16 cellular contexts compared by ENCODE assay signal in genomic region chr2:17543131-17543660, GRCh38. TPM values are rescaled to one million over a fixed set of nuclear protein-coding genes. Genes with fewer than 3 reads are reported as not detected.
DNase-seq lines count a peak whose midpoint lies in the region; ATAC-seq and TF ChIP-seq lines count a peak whose summit lies in the region.
"Had no signal": no experiment of that assay in that cellular context is flagged by ENCODE, and none has a peak within 500 bp of the region (broad histone marks: within the 10 kb centered on the region; RNA-seq: fewer than 3 reads in every experiment).

No MANE protein-coding gene starts in this region.

- peak overlapping the region; percentile 58 for H3K4me3 Mint-ChIP-seq in neural crest cell
- H3K4me3 Mint-ChIP-seq in natural killer cell treated with Interleukin-12 subunit alpha and Interleukin-12 subunit beta and Interleukin-15 and Interleukin-18, amount 100 ng/mL, for 72 hours, result no peak overlapping the region
- H3K4me3 Mint-ChIP-seq in activated CD4-positive, alpha-beta memory T cell treated with anti-CD3 and anti-CD28 coated beads for 36 hours, result no peak overlapping the region
- H3K4me3 Mint-ChIP-seq: CD14-positive monocyte; stimulated activated effector memory CD8-positive, alpha-beta T cell treated with anti-CD3 and anti-CD28 coated beads, Interleukin-12 subunit alpha, Interleukin-12 subunit beta, amount 100 ng/mL, for 72 hours; T-cell had no signal

- no peaks in the 10 kb centered on the region for H3K9me3 Mint-ChIP-seq in neural crest cell
- no peaks in the 10 kb centered on the region for H3K9me3 Mint-ChIP-seq in natural killer cell treated with Interleukin-12 subunit alpha and Interleukin-12 subunit beta and Interleukin-15 and Interleukin-18, amount 100 ng/mL, for 72 hours
- H3K9me3 Mint-ChIP-seq in activated CD4-positive, alpha-beta memory T cell treated with anti-CD3 and anti-CD28 coated beads for 36 hours, result no peaks in the 10 kb centered on the region

- ATAC-seq in HG03342 (IDR thresholded peaks at IDR 0.05; ENCODE audit: unreplicated experiment), result no peak
- no peak for ATAC-seq in natural killer cell treated with Interleukin-12 subunit alpha and Interleukin-12 subunit beta and Interleukin-15 and Interleukin-18, amount 100 ng/mL, for 72 hours
- ATAC-seq: K562; stimulated activated effector memory CD8-positive, alpha-beta T cell treated with anti-CD3 and anti-CD28 coated beads, Interleukin-12 subunit alpha, Interleukin-12 subunit beta, amount 100 ng/mL, for 72 hours; T-cell had no signal

- H3K4me1 Mint-ChIP-seq in neural crest cell, result peaks cover 21% of the 10 kb centered on the region
- H3K4me1 Mint-ChIP-seq in natural killer cell treated with Interleukin-12 subunit alpha and Interleukin-12 subunit beta and Interleukin-15 and Interleukin-18, amount 100 ng/mL, for 72 hours (ENCODE audit: low read depth in 2 of 2), result no peaks in the 10 kb centered on the region
- peaks cover 6% of the 10 kb centered on the region for H3K4me1 Mint-ChIP-seq in activated CD4-positive, alpha-beta memory T cell treated with anti-CD3 and anti-CD28 coated beads for 36 hours (ENCODE audit: low read depth)
- H3K4me1 Mint-ChIP-seq: stimulated activated effector memory CD8-positive, alpha-beta T cell treated with anti-CD3 and anti-CD28 coated beads, Interleukin-12 subunit alpha, Interleukin-12 subunit beta, amount 100 ng/mL, for 72 hours had no signal

- peak overlapping the region; percentile 51 for H3K9ac ChIP-seq in mammary epithelial cell (ENCODE audit: insufficient read depth, low read length)

- H3K27ac ChIP-seq in mammary epithelial cell (ENCODE audit: insufficient read depth, low read depth, low read length) (peak overlapping the region; percentile 95), iPS DF 6.9 (ENCODE audit: low read length) (peak overlapping the region; percentile 99)

- peaks cover 30% of the 10 kb centered on the region for H3K4me1 ChIP-seq in mammary epithelial cell (ENCODE audit: insufficient read depth, low read length)
- peaks cover 3% of the 10 kb centered on the region; the same call in 1 of the 2 replicates for H3K4me1 ChIP-seq in iPS DF 6.9 (ENCODE audit: control insufficient read depth, insufficient read depth, low read length)

- H3K4me2 ChIP-seq in mammary epithelial cell (ENCODE audit: insufficient read depth, low read depth, low read length), result peak overlapping the region; percentile 93

- peak overlapping the region; percentile 59 for H2AFZ ChIP-seq in mammary epithelial cell (ENCODE audit: low read depth, low read length)

- peaks cover 76% of the 10 kb centered on the region for H3K27me3 Mint-ChIP-seq in neural crest cell (ENCODE audit: low read depth)
- H3K27me3 Mint-ChIP-seq in natural killer cell treated with Interleukin-12 subunit alpha and Interleukin-12 subunit beta and Interleukin-15 and Interleukin-18, amount 100 ng/mL, for 72 hours, result peaks cover 26 to 41% of the 10 kb centered on the region in 2 donors
- H3K27me3 Mint-ChIP-seq in activated CD4-positive, alpha-beta memory T cell treated with anti-CD3 and anti-CD28 coated beads for 36 hours, result peaks cover 35% of the 10 kb centered on the region

- peaks cover 49% of the 10 kb centered on the region for H3K79me2 ChIP-seq in mammary epithelial cell (ENCODE audit: insufficient read depth, low read length)

- H4K20me1 ChIP-seq in mammary epithelial cell (ENCODE audit: insufficient read depth, low read length), result no peaks in the 10 kb centered on the region

- dilution Hi-C loops in mammary epithelial cell (cut with HindIII; ENCODE audit: low sequenced_read_pairs), result loop anchor here (5.0 kb wide), 1 partner anchor 74 kb away; no protein-coding TSS in a partner anchor

- H3K27me3 ChIP-seq in mammary epithelial cell (ENCODE audit: insufficient read depth, low read length) (no peaks in the 10 kb centered on the region), iPS DF 6.9 (ENCODE audit: control insufficient read depth, insufficient read depth, low read length) (no peaks in the 10 kb centered on the region)

- no peaks in the 10 kb centered on the region for H3K36me3 Mint-ChIP-seq in neural crest cell (ENCODE audit: low read depth)
- H3K36me3 Mint-ChIP-seq in natural killer cell treated with Interleukin-12 subunit alpha and Interleukin-12 subunit beta and Interleukin-15 and Interleukin-18, amount 100 ng/mL, for 72 hours, result peaks cover 10% of the 10 kb centered on the region
- no peaks in the 10 kb centered on the region for H3K36me3 Mint-ChIP-seq in activated CD4-positive, alpha-beta memory T cell treated with anti-CD3 and anti-CD28 coated beads for 36 hours
- H3K36me3 Mint-ChIP-seq: CD14-positive monocyte; stimulated activated effector memory CD8-positive, alpha-beta T cell treated with anti-CD3 and anti-CD28 coated beads, Interleukin-12 subunit alpha, Interleukin-12 subunit beta, amount 100 ng/mL, for 72 hours; T-cell had no signal

- peak overlapping the region; percentile 14 to 76 (median 56) for H3K4me3 ChIP-seq in mammary epithelial cell (replicated peaks in 1 of 3; ENCODE audit: insufficient read depth in 1 of 3, low read depth in 2 of 3, low read length in 3 of 3)
- peak overlapping the region; percentile 19; the same call in 1 of the 2 replicates for H3K4me3 ChIP-seq in iPS DF 6.9 (ENCODE audit: low read length)
- H3K4me3 ChIP-seq: K562 had no signal

- H3K36me3 ChIP-seq in mammary epithelial cell (ENCODE audit: insufficient read depth, low read length) (no peaks in the 10 kb centered on the region), iPS DF 6.9 (ENCODE audit: control insufficient read depth, insufficient read depth, low read length) (no peaks in the 10 kb centered on the region)

- CTCF ChIA-PET in mammary epithelial cell (lab: Charles Lee; ENCODE audit: low non-redundant PET), result no interaction called here
- CTCF ChIA-PET in activated CD4-positive, alpha-beta memory T cell treated with anti-CD3 and anti-CD28 coated beads for 36 hours (lab: Charles Lee), result no interaction called here

- intact Hi-C loops in mammary epithelial cell (cut with micrococcal nuclease), result loop anchor here (2.0 kb wide), 1 partner anchor 30 kb away; no protein-coding TSS in a partner anchor
- intact Hi-C loops in activated CD4-positive, alpha-beta memory T cell treated with anti-CD3 and anti-CD28 coated beads for 36 hours (cut with micrococcal nuclease), result no loop called here

- 11% methylated on average over 6 of the region's 6 CpGs for WGBS in mammary epithelial cell (ENCODE audit: low coverage, missing lambda C conversion rate)
- WGBS in iPS DF 6.9 (ENCODE audit: insufficient coverage, insufficient read length), result no CpG with 5 or more reads among the region's 6 CpGs

- BruUV-seq in mammary epithelial cell (replicated peaks; lab: Mats Ljungman, UMichigan), result no TSS peak

- TF ChIP-seq CTCF in mammary epithelial cell (conservative IDR thresholded peaks at IDR 0.05 in 1 of 2, IDR thresholded peaks at IDR 0.05 in 1 of 2; ENCODE audit: extremely low read depth in 1 of 2, insufficient read depth in 1 of 2, low read depth in 1 of 2, low read length in 2 of 2), result no peak
- TF ChIP-seq CTCF in neural crest cell (conservative IDR thresholded peaks at IDR 0.05), result no peak

- in situ Hi-C loops in G401 (cut with HindIII; ENCODE audit: low sequenced_read_pairs) (no loop called here), mammary epithelial cell (cut with MboI; ENCODE audit: low sequenced_read_pairs in 2 of 2) (no loop called here)

- POLR2A ChIA-PET in activated CD4-positive, alpha-beta memory T cell treated with anti-CD3 and anti-CD28 coated beads for 36 hours (lab: Charles Lee), result no interaction called here

- no peak overlapping the region for H3K27ac Mint-ChIP-seq in neural crest cell (ENCODE audit: unreplicated experiment)
- no peak overlapping the region for H3K27ac Mint-ChIP-seq in natural killer cell treated with Interleukin-12 subunit alpha and Interleukin-12 subunit beta and Interleukin-15 and Interleukin-18, amount 100 ng/mL, for 72 hours
- no peak overlapping the region for H3K27ac Mint-ChIP-seq in activated CD4-positive, alpha-beta memory T cell treated with anti-CD3 and anti-CD28 coated beads for 36 hours
- H3K27ac Mint-ChIP-seq: CD14-positive monocyte; stimulated activated effector memory CD8-positive, alpha-beta T cell treated with anti-CD3 and anti-CD28 coated beads, Interleukin-12 subunit alpha, Interleukin-12 subunit beta, amount 100 ng/mL, for 72 hours; T-cell had no signal

- DNase-seq in G401 (ENCODE audit: low spot score), result peak; percentile 81
- DNase-seq in mammary epithelial cell, result peak; percentile 29
- no peak for DNase-seq in iPS DF 6.9 (ENCODE audit: low read depth, low spot score)
- no peak for DNase-seq in neural crest cell (ENCODE audit: low read depth, low spot score)
- DNase-seq in NAMALWA (ENCODE audit: low spot score), result no peak
- no peak for DNase-seq in natural killer cell treated with Interleukin-12 subunit alpha and Interleukin-12 subunit beta and Interleukin-15 and Interleukin-18, amount 100 ng/mL, for 72 hours (ENCODE audit: low spot score)
- DNase-seq in activated CD4-positive, alpha-beta memory T cell treated with anti-CD3 and anti-CD28 coated beads for 36 hours, result no peak
- DNase-seq: ACHN, midbrain, NCI-H524 treated with DMSO at 0.1 percent for 48 hours, retina, T-cell had no signal

- H3K9me3 ChIP-seq in mammary epithelial cell (replicated peaks; ENCODE audit: insufficient read depth, low read length) (no peaks in the 10 kb centered on the region), iPS DF 6.9 (ENCODE audit: control insufficient read depth, insufficient read depth, low read length) (no peaks in the 10 kb centered on the region)

RNA-seq across cellular contexts. Expression of gene VSNL1, which starts 2.7 kb away (rescaled TPM):
- not detected in 2 replicates for total RNA-seq in G401 (2014; rRNA removed; shearing (Covaris generic))
- 10 to 100 TPM; 15.7 to 20.0 TPM for total RNA-seq in mammary epithelial cell
- 40.4 TPM for polyA plus RNA-seq in mammary epithelial cell
- 15.3 TPM for polyA minus RNA-seq in mammary epithelial cell
- 1.7 and 2.1 TPM in 2 replicates for total RNA-seq in neural crest cell
- total RNA-seq in natural killer cell treated with Interleukin-12 subunit alpha and Interleukin-12 subunit beta and Interleukin-15 and Interleukin-18, amount 100 ng/mL, for 72 hours, result not detected
- not detected for total RNA-seq in activated CD4-positive, alpha-beta memory T cell treated with anti-CD3 and anti-CD28 coated beads for 36 hours
- total RNA-seq: K562 had no signal
- polyA plus RNA-seq: CD14-positive monocyte had no signal

RNA-seq across cellular contexts. Expression of gene RAD51AP2, which starts 25.0 kb away (rescaled TPM):
- total RNA-seq in G401 (2014; rRNA removed; shearing (Covaris generic)), result not detected in 2 replicates
- total RNA-seq in mammary epithelial cell (under 1 TPM; 0.17 to 0.24 TPM), neural crest cell (0.16 and 0.23 TPM in 2 replicates)
- 0.02 TPM for polyA plus RNA-seq in mammary epithelial cell
- polyA minus RNA-seq in mammary epithelial cell, result not detected
- total RNA-seq in natural killer cell treated with Interleukin-12 subunit alpha and Interleukin-12 subunit beta and Interleukin-15 and Interleukin-18, amount 100 ng/mL, for 72 hours, result not detected
- total RNA-seq in activated CD4-positive, alpha-beta memory T cell treated with anti-CD3 and anti-CD28 coated beads for 36 hours, result not detected
- total RNA-seq: T-cell had no signal
- polyA plus RNA-seq: CD14-positive monocyte had no signal

Comparison
In these comparisons a context has a peak if more than half of its experiments do, and no peak if none do; other contexts are left out.
1. DNase-seq: peak in G401 (single experiment) and mammary epithelial cell (single experiment); none in iPS DF 6.9 (single experiment), neural crest cell (single experiment), NAMALWA (single experiment), natural killer cell treated with Interleukin-12 subunit alpha and Interleukin-12 subunit beta and Interleukin-15 and Interleukin-18, amount 100 ng/mL, for 72 hours (single experiment) and activated CD4-positive, alpha-beta memory T cell treated with anti-CD3 and anti-CD28 coated beads for 36 hours (single experiment).